9 cellular contexts compared by ENCODE assay signal in the genomic region with DNA sequence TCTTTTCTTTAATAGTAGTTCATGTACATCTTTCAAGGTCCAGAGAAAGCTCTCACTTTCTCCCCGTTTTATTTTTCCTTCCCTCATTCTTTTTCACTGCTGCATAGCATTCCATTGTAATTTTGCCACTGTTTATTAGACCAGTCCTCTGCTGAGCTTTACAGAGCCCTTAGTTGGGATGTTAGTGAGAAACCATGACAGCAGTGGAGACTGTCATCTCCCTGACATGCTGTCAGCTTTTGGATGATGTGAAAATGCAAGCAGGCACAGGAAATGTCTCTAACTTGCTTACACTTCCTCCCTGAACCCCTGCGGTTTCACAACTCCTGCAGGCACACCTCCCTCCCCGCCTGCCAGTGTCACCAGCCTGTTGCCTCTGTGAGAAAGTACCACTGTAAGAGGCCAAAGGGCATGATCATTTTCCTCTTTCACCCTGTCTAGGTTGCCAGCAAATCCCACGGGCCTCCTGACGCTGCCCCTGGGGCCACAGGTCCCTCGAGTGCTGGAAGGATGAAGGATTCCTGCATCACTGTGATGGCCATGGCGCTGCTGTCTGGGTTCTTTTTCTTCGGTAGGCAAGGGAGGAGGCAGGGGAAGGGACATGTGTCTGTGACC. TPM values are rescaled to one million over a fixed set of nuclear protein-coding genes. Genes with fewer than 3 reads are reported as not detected.
DNase-seq lines count a peak whose midpoint lies in the region; ATAC-seq and TF ChIP-seq lines count a peak whose summit lies in the region.
"Had no signal": no experiment of that assay in that cellular context is flagged by ENCODE, and none has a peak within 500 bp of the region (broad histone marks: within the 10 kb centered on the region; RNA-seq: fewer than 3 reads in every experiment).

A gene (plus strand): TSS at position 415 of the 615 bp plus-strand sequence. CDS start 96 bp downstream, at position 511.

- H3K36me3 ChIP-seq in Loucy (ENCODE audit: insufficient read depth, low read length) (no peaks in the 10 kb centered on the region), SK-N-SH (replicated peaks in 1 of 2; ENCODE audit: control insufficient read depth in 1 of 2, insufficient read depth in 2 of 2, low read length in 1 of 2) (no peaks in the 10 kb centered on the region)

- H3K79me2 ChIP-seq in Loucy (ENCODE audit: insufficient read depth, low read length): peaks cover 30% of the 10 kb centered on the region
- no peaks in the 10 kb centered on the region for H3K79me2 ChIP-seq in SK-N-SH (ENCODE audit: insufficient read depth)

- TF ChIP-seq EP300 in SK-N-SH (IDR thresholded peaks at IDR 0.05; ENCODE audit: borderline replicate concordance in 1 of 2, low read depth in 1 of 2, low read length in 1 of 2): no peak

- POLR2A ChIA-PET in SK-N-SH (lab: Yijun Ruan, JAX): no interaction called here

- H3K9ac ChIP-seq in Loucy (ENCODE audit: low read depth, low read length, poor library complexity, severe bottlenecking) (peak within 1 kb of the TSS; percentile 82), SK-N-SH (no peak within 1 kb of the TSS)

- intact Hi-C loops in left colon (cut with DNase I, micrococcal nuclease): no loop called here

- H4K20me1 ChIP-seq in Loucy (ENCODE audit: insufficient read depth, low read length, poor library complexity, severe bottlenecking): no peaks in the 10 kb centered on the region
- H4K20me1 ChIP-seq in SK-N-SH (ENCODE audit: insufficient read depth): no peaks in the 10 kb centered on the region

- TF ChIP-seq RAD21 in SK-N-SH (IDR thresholded peaks at IDR 0.05; ENCODE audit: low read length): no peak

- peak within 1 kb of the TSS; percentile 13; the same call in 1 of the 2 replicates for H2AFZ ChIP-seq in Loucy (ENCODE audit: low read length)
- no peak within 1 kb of the TSS for H2AFZ ChIP-seq in SK-N-SH (ENCODE audit: low read depth)

- H3F3A ChIP-seq in Loucy (ENCODE audit: low read depth): no peaks in the 10 kb centered on the region
- H3F3A ChIP-seq in SK-N-SH (replicated peaks; ENCODE audit: insufficient read depth): no peaks in the 10 kb centered on the region

- H3K9me2 ChIP-seq in Loucy (replicated peaks; ENCODE audit: low read depth, low read length): no peaks in the 10 kb centered on the region
- H3K9me2 ChIP-seq in SK-N-SH: no peaks in the 10 kb centered on the region

- H3K9me3 ChIP-seq in Loucy (ENCODE audit: insufficient read depth, low read depth, low read length) (no peaks in the 10 kb centered on the region), SK-N-SH (no peaks in the 10 kb centered on the region)

- TF ChIP-seq CTCF in Loucy (conservative IDR thresholded peaks at IDR 0.05; ENCODE audit: low read length) (no peak), SK-N-SH (IDR thresholded peaks at IDR 0.05) (no peak)

- H3K4me3 ChIP-seq in Loucy (ENCODE audit: low read length, poor library complexity, severe bottlenecking) (peak within 1 kb of the TSS; percentile 74), SK-N-SH (ENCODE audit: low read depth in 2 of 2, low read length in 1 of 2) (no peak within 1 kb of the TSS)

- H3K27me3 ChIP-seq in Loucy (ENCODE audit: insufficient read depth, low read length, poor library complexity, severe bottlenecking) (no peaks in the 10 kb centered on the region), SK-N-SH (ENCODE audit: insufficient read depth) (peaks cover 5% of the 10 kb centered on the region; the same call in 1 of the 2 replicates)

- H3K27ac ChIP-seq in SK-N-SH (ENCODE audit: low read depth in 2 of 2, low read length in 1 of 2): no peak within 1 kb of the TSS

- H3K4me2 ChIP-seq in Loucy (ENCODE audit: low read depth, low read length, poor library complexity, severe bottlenecking) (peak within 1 kb of the TSS; percentile 88), SK-N-SH (no peak within 1 kb of the TSS)

- peak; percentile 67 for DNase-seq in activated CD8-positive, alpha-beta memory T cell treated with anti-CD3 and anti-CD28 coated beads, Interleukin-2, amount 50 U/mL, for 1 hour (ENCODE audit: extremely low read depth)
- DNase-seq in left colon (peak; percentile 59 to 65), DMS153 treated with DMSO at 0.1 percent for 48 hours (lab: John Stamatoyannopoulos, UW; ENCODE audit: unreplicated experiment) (no peak), SK-N-SH (no peak)
- DNase-seq in stimulated activated CD8-positive, alpha-beta memory T cell treated with anti-CD3 and anti-CD28 coated beads, Interleukin-2, amount 100 ng/mL, for 1 hour (ENCODE audit: low read depth in 2 of 2): peak; percentile 56 to 64

- CTCF ChIA-PET in SK-N-SH (lab: Yijun Ruan, JAX): no interaction called here

- WGBS in SK-N-SH (ENCODE audit: low lambda C conversion rate): 57% methylated on average over 6 of the region's 8 CpGs

- H3K4me1 ChIP-seq in Loucy (ENCODE audit: insufficient read depth, low read length, poor library complexity, severe bottlenecking) (peaks cover 41% of the 10 kb centered on the region), SK-N-SH (ENCODE audit: control insufficient read depth in 1 of 2, insufficient read depth in 2 of 2, low read depth in 1 of 2, low read length in 1 of 2) (no peaks in the 10 kb centered on the region)

- ATAC-seq in GM19468 (IDR thresholded peaks at IDR 0.05; ENCODE audit: extremely low read depth, unreplicated experiment) (peak; percentile 29), left colon (peak; percentile 80), HG02588 (IDR thresholded peaks at IDR 0.05; ENCODE audit: unreplicated experiment) (no peak)

TF ChIP-seq in SK-N-SH, 30 proteins besides CTCF, POLR2A, EP300 and RAD21:
- TF ChIP-seq, protein P1, sequence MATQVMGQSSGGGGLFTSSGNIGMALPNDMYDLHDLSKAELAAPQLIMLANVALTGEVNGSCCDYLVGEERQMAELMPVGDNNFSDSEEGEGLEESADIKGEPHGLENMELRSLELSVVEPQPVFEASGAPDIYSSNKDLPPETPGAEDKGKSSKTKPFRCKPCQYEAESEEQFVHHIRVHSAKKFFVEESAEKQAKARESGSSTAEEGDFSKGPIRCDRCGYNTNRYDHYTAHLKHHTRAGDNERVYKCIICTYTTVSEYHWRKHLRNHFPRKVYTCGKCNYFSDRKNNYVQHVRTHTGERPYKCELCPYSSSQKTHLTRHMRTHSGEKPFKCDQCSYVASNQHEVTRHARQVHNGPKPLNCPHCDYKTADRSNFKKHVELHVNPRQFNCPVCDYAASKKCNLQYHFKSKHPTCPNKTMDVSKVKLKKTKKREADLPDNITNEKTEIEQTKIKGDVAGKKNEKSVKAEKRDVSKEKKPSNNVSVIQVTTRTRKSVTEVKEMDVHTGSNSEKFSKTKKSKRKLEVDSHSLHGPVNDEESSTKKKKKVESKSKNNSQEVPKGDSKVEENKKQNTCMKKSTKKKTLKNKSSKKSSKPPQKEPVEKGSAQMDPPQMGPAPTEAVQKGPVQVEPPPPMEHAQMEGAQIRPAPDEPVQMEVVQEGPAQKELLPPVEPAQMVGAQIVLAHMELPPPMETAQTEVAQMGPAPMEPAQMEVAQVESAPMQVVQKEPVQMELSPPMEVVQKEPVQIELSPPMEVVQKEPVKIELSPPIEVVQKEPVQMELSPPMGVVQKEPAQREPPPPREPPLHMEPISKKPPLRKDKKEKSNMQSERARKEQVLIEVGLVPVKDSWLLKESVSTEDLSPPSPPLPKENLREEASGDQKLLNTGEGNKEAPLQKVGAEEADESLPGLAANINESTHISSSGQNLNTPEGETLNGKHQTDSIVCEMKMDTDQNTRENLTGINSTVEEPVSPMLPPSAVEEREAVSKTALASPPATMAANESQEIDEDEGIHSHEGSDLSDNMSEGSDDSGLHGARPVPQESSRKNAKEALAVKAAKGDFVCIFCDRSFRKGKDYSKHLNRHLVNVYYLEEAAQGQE (IDR thresholded peaks at IDR 0.05; ENCODE audit: low read depth, low read length): no peak
- TF ChIP-seq MXI1 (IDR thresholded peaks at IDR 0.05; ENCODE audit: low read depth, low read length): no peak
- TF ChIP-seq, protein P2, sequence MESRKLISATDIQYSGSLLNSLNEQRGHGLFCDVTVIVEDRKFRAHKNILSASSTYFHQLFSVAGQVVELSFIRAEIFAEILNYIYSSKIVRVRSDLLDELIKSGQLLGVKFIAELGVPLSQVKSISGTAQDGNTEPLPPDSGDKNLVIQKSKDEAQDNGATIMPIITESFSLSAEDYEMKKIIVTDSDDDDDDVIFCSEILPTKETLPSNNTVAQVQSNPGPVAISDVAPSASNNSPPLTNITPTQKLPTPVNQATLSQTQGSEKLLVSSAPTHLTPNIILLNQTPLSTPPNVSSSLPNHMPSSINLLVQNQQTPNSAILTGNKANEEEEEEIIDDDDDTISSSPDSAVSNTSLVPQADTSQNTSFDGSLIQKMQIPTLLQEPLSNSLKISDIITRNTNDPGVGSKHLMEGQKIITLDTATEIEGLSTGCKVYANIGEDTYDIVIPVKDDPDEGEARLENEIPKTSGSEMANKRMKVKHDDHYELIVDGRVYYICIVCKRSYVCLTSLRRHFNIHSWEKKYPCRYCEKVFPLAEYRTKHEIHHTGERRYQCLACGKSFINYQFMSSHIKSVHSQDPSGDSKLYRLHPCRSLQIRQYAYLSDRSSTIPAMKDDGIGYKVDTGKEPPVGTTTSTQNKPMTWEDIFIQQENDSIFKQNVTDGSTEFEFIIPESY (IDR thresholded peaks at IDR 0.05; ENCODE audit: borderline replicate concordance, low read depth): no peak
- no peak for TF ChIP-seq TAF1 (IDR thresholded peaks at IDR 0.05; ENCODE audit: borderline replicate concordance, low read depth, low read length)
- no peak for TF ChIP-seq ELF1 (IDR thresholded peaks at IDR 0.05)
- TF ChIP-seq EZH2phosphoT487 (IDR thresholded peaks at IDR 0.05; ENCODE audit: borderline replicate concordance, low read depth): no peak

RNA-seq across cellular contexts. Expression of the gene that starts here (rescaled TPM):
- total RNA-seq in left colon: 1 to 10 TPM; 6.7 to 7.3 TPM
- polyA plus RNA-seq in SK-N-SH (2012; rRNA removed): 0.12 and 0.28 TPM in 2 replicates
- 0.04 and 0.12 TPM in 2 replicates for polyA plus RNA-seq in SK-N-SH (2012; cell fraction: cytosol; rRNA removed)
- 0.06 and 0.13 TPM in 2 replicates for polyA plus RNA-seq in SK-N-SH (2012; cell fraction: nucleus; rRNA removed)
- total RNA-seq: pulmonary artery endothelial cell had no signal

Comparison
In these comparisons a context has a peak if more than half of its experiments do, and no peak if none do; other contexts are left out.
1. DNase-seq: peak in activated CD8-positive, alpha-beta memory T cell treated with anti-CD3 and anti-CD28 coated beads, Interleukin-2, amount 50 U/mL, for 1 hour (single experiment), left colon (2 of 2) and stimulated activated CD8-positive, alpha-beta memory T cell treated with anti-CD3 and anti-CD28 coated beads, Interleukin-2, amount 100 ng/mL, for 1 hour (2 of 2); none in DMS153 treated with DMSO at 0.1 percent for 48 hours (single experiment) and SK-N-SH (single experiment).